ENCODE assay signal across 18 cellular contexts in the genomic region with DNA sequence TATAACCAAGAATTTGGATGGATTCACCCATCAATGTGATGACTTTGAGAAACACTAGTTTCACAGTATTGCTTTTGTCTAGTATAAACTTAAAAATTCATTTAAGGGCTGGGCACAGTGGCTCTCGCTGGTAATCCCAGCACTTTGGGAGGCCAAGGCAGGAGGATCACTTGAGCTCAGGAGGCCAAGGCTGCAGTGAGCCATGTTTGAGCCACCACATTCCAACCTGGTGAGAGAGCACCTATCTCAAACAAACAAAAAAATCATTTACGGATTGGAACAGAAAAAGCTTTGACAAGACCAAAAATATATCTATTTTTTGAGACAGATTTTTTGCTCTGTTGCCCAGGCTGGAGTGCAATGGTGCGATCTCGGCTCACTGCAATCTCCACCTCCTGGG.
"Had no signal": no experiment of that assay in that cellular context is flagged by ENCODE, and none has a peak within 500 bp of the region (broad histone marks: within the 10 kb centered on the region; RNA-seq: fewer than 3 reads in every experiment).

No MANE protein-coding gene starts in this region.

- H3K4me3 Mint-ChIP-seq: memory B cell, nephron progenitor cell had no signal

- H3K9me3 Mint-ChIP-seq: memory B cell, nephron progenitor cell had no signal

- H3K4me3 ChIP-seq: colonic mucosa, left ventricle myocardium inferior, lower lobe of right lung, right atrium auricular region, suprapubic skin, thyroid gland, upper lobe of left lung, uterus had no signal

- H3K27ac Mint-ChIP-seq: nephron progenitor cell had no signal

- H3K4me1 ChIP-seq: colonic mucosa had no signal

- H3K36me3 ChIP-seq: colonic mucosa, uterus had no signal

- H3K9me3 ChIP-seq: colonic mucosa, left ventricle myocardium inferior, lower lobe of right lung, right atrium auricular region, suprapubic skin, thyroid gland, upper lobe of left lung, uterus had no signal

- H3K27me3 ChIP-seq: colonic mucosa, right atrium auricular region, suprapubic skin, thyroid gland, upper lobe of left lung, uterus had no signal

- ATAC-seq: left cardiac atrium; lower lobe of right lung; stimulated activated naive CD8-positive, alpha-beta T cell treated with anti-CD3 and anti-CD28 coated beads, Interleukin-15, Interleukin-2, amounts not matched to agents 100 U/mL and 50 U/mL, for 24 hours had no signal

- H3K27ac ChIP-seq: colonic mucosa, lower lobe of right lung, parathyroid adenoma, suprapubic skin, thyroid gland had no signal

- DNase-seq: colonic mucosa; effector CD4-positive, alpha-beta T cell; kidney; left cardiac atrium; left ventricle myocardium inferior; lower lobe of right lung; midbrain; nephron progenitor cell; small intestine; stimulated activated CD4-positive, alpha-beta T cell treated with anti-CD3 and anti-CD28 coated beads, Interleukin-2, amount 100 ng/mL, for 48 hours; stimulated activated naive CD8-positive, alpha-beta T cell treated with anti-CD3 and anti-CD28 coated beads, Interleukin-15, Interleukin-2, amounts not matched to agents 100 U/mL and 50 U/mL, for 24 hours; thyroid gland; upper lobe of left lung; uterus had no signal

- H3K27me3 Mint-ChIP-seq: memory B cell had no signal
